ENCODE assay signal across 14 cellular contexts in the genomic region with DNA sequence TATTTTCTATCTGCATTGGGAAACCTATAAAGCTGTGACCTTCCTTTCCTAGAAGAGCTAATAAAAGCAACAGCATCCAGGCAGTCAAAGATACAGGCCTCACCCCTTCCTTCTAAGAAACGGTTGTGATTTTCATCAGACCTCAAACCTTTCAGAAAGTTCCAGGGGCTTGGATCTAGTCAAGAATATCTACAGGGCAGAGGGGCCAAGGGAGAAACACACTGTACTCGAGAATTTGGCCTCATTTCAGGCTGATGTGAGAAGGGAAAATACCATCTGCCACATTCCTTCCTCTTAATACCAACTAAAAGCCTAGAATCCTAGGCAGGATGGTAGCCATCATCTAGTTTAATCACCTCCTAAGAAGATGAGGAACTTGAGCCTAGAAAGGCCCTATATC. TPM values are rescaled to one million over a fixed set of nuclear protein-coding genes. Genes with fewer than 3 reads are reported as not detected.
DNase-seq lines count a peak whose midpoint lies in the region; ATAC-seq and TF ChIP-seq lines count a peak whose summit lies in the region.
"Had no signal": no experiment of that assay in that cellular context is flagged by ENCODE, and none has a peak within 500 bp of the region (broad histone marks: within the 10 kb centered on the region; RNA-seq: fewer than 3 reads in every experiment).

No MANE protein-coding gene starts in this region.

- peaks cover 12% of the 10 kb centered on the region for H3K36me3 Mint-ChIP-seq in activated T-helper 1 cell treated with anti-CD3 and anti-CD28 coated beads, Interleukin-12 subunit alpha, Interleukin-12 subunit beta, Interleukin-2, Interleukin-4 antibody, amounts not matched to agents 30 ng/mL and 10 ng/mL and 1 ng/mL, durations not matched to agents 14 hours and 24 hours and 36 hours (ENCODE audit: low read depth)

- H3K27me3 ChIP-seq in MG63 (no peaks in the 10 kb centered on the region), HAP-1 (ENCODE audit: low read depth) (no peaks in the 10 kb centered on the region)

- H3K9me3 ChIP-seq in MG63 (no peaks in the 10 kb centered on the region), HAP-1 (no peaks in the 10 kb centered on the region)
- H3K9me3 ChIP-seq: mucosa of descending colon, psoas muscle had no signal

- intact Hi-C loops in activated T-helper 1 cell treated with anti-CD3 and anti-CD28 coated beads, Interleukin-12 subunit alpha, Interleukin-12 subunit beta, Interleukin-2, Interleukin-4 antibody, amounts not matched to agents 30 ng/mL and 10 ng/mL and 1 ng/mL, durations not matched to agents 14 hours and 24 hours and 36 hours (cut with micrococcal nuclease), result loop anchor here (1.0 kb wide), 3 partner anchors 22 to 931 kb away; no protein-coding TSS in a partner anchor

- peaks cover 1% of the 10 kb centered on the region for H3K27me3 Mint-ChIP-seq in activated T-helper 1 cell treated with anti-CD3 and anti-CD28 coated beads, Interleukin-12 subunit alpha, Interleukin-12 subunit beta, Interleukin-2, Interleukin-4 antibody, amounts not matched to agents 30 ng/mL and 10 ng/mL and 1 ng/mL, durations not matched to agents 14 hours and 24 hours and 36 hours (ENCODE audit: insufficient read depth)

- H3K4me1 ChIP-seq in HAP-1, result peaks cover 1% of the 10 kb centered on the region; the same call in 1 of the 2 replicates
- H3K4me1 ChIP-seq: psoas muscle had no signal

- H3K4me3 ChIP-seq in AG10803 (ENCODE audit: low read length) (no peak overlapping the region), MG63 (no peak overlapping the region), HAP-1 (no peak overlapping the region)
- H3K4me3 ChIP-seq: mucosa of descending colon, psoas muscle had no signal

- no peak for TF ChIP-seq POLR2A in GM18505 (IDR thresholded peaks at IDR 0.05; ENCODE audit: borderline replicate concordance, extremely low read depth, insufficient read depth, insufficient read length)

- peak; percentile 2 for ATAC-seq in GM18505 (IDR thresholded peaks at IDR 0.05; ENCODE audit: unreplicated experiment)
- peak; percentile 7 for ATAC-seq in HG03095 (IDR thresholded peaks at IDR 0.05; ENCODE audit: unreplicated experiment)
- no peak for ATAC-seq in GM21526 (IDR thresholded peaks at IDR 0.05; ENCODE audit: low FRiP score, unreplicated experiment)
- no peak for ATAC-seq in HG03571 (IDR thresholded peaks at IDR 0.05; ENCODE audit: unreplicated experiment)
- ATAC-seq: mucosa of descending colon, psoas muscle had no signal

- peak overlapping the region; percentile 30 for H3K27ac Mint-ChIP-seq in activated T-helper 1 cell treated with anti-CD3 and anti-CD28 coated beads, Interleukin-12 subunit alpha, Interleukin-12 subunit beta, Interleukin-2, Interleukin-4 antibody, amounts not matched to agents 30 ng/mL and 10 ng/mL and 1 ng/mL, durations not matched to agents 14 hours and 24 hours and 36 hours
- H3K27ac Mint-ChIP-seq: endodermal cell had no signal

- no peak for TF ChIP-seq CTCF in AG10803 (conservative IDR thresholded peaks at IDR 0.05; ENCODE audit: low read length)

- peak overlapping the region; percentile 12 for H3K4me3 Mint-ChIP-seq in activated T-helper 1 cell treated with anti-CD3 and anti-CD28 coated beads, Interleukin-12 subunit alpha, Interleukin-12 subunit beta, Interleukin-2, Interleukin-4 antibody, amounts not matched to agents 30 ng/mL and 10 ng/mL and 1 ng/mL, durations not matched to agents 14 hours and 24 hours and 36 hours
- H3K4me3 Mint-ChIP-seq: endodermal cell had no signal

- peaks cover 54% of the 10 kb centered on the region for H3K4me1 Mint-ChIP-seq in activated T-helper 1 cell treated with anti-CD3 and anti-CD28 coated beads, Interleukin-12 subunit alpha, Interleukin-12 subunit beta, Interleukin-2, Interleukin-4 antibody, amounts not matched to agents 30 ng/mL and 10 ng/mL and 1 ng/mL, durations not matched to agents 14 hours and 24 hours and 36 hours (ENCODE audit: low read depth)

- H3K36me3 ChIP-seq in MG63 (no peaks in the 10 kb centered on the region), HAP-1 (replicated peaks) (no peaks in the 10 kb centered on the region)

- peaks cover 7% of the 10 kb centered on the region for H3K9me3 Mint-ChIP-seq in activated T-helper 1 cell treated with anti-CD3 and anti-CD28 coated beads, Interleukin-12 subunit alpha, Interleukin-12 subunit beta, Interleukin-2, Interleukin-4 antibody, amounts not matched to agents 30 ng/mL and 10 ng/mL and 1 ng/mL, durations not matched to agents 14 hours and 24 hours and 36 hours
- H3K9me3 Mint-ChIP-seq: endodermal cell had no signal

- in situ Hi-C loops in HAP-1 (cut with MboI; ENCODE audit: low sequenced_read_pairs), result no loop called here

- DNase-seq in AG10803 (ENCODE audit: low read depth) (peak; percentile 8), MG63 (no peak), HAP-1 (ENCODE audit: low spot score in 2 of 2) (no peak)
- no peak for DNase-seq in activated T-helper 1 cell treated with anti-CD3 and anti-CD28 coated beads, Interleukin-12 subunit alpha, Interleukin-12 subunit beta, Interleukin-2, Interleukin-4 antibody, amounts not matched to agents 30 ng/mL and 10 ng/mL and 1 ng/mL, durations not matched to agents 14 hours and 24 hours and 36 hours (ENCODE audit: low spot score)
- DNase-seq: endodermal cell, foreskin melanocyte, mucosa of descending colon, NCI-H1048, NCI-H510A, psoas muscle had no signal

RNA-seq across cellular contexts. Expression of gene BCL6, which starts 24.5 kb away (rescaled TPM):
- total RNA-seq in activated T-helper 1 cell treated with anti-CD3 and anti-CD28 coated beads, Interleukin-12 subunit alpha, Interleukin-12 subunit beta, Interleukin-2, Interleukin-4 antibody, amounts not matched to agents 30 ng/mL and 10 ng/mL and 1 ng/mL, durations not matched to agents 14 hours and 24 hours and 36 hours, result 38.8 and 42.1 TPM in 2 replicates
- total RNA-seq in MG63 (2014; rRNA removed; shearing (Covaris generic); ENCODE audit: low replicate concordance), result 5.5 and 6.2 TPM in 2 replicates

Comparison
In these comparisons a context has a peak if more than half of its experiments do, and no peak if none do; other contexts are left out.
1. ATAC-seq: peak in GM18505 (single experiment) and HG03095 (single experiment); none in GM21526 (single experiment) and HG03571 (single experiment).